In the genomic region with DNA sequence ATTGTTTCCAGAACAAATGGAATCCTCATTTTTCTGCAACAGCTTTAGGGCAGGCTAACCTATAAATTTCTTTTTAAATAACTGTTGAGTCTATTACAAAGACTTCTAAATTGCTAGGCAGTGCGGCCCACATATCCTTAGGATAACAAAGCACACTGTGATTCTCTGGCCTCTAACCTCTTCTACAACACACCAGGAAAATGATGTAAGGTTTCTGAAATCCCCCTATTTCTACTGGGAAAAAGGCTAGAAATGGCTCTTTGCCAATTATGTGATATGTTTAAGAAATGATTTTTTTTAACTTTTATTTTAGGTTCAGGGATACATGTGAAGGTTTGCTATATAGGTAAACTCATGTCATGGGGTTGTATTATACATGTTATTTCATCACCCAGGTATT, we compare ENCODE assay signal across 8 cellular contexts.
"Had no signal": no experiment of that assay in that cellular context is flagged by ENCODE, and none has a peak within 500 bp of the region (broad histone marks: within the 10 kb centered on the region; RNA-seq: fewer than 3 reads in every experiment).

No MANE protein-coding gene starts in this region.

- H3K27ac ChIP-seq: HL-60 had no signal

- FAIRE-seq: HepG2 had no signal

- H3K9me3 ChIP-seq: HAP-1 had no signal

- H3K36me3 Mint-ChIP-seq: IgD-negative memory B cell had no signal

- ATAC-seq: HCT116, HepG2 had no signal

- H3K4me1 Mint-ChIP-seq: IgD-negative memory B cell had no signal

- H3K9me3 Mint-ChIP-seq: HFFc6 had no signal

- H3K36me3 ChIP-seq: HAP-1 had no signal

- H3K27ac Mint-ChIP-seq: HFFc6, IgD-negative memory B cell had no signal

- H3K4me3 Mint-ChIP-seq: HFFc6, IgD-negative memory B cell had no signal

- H3K4me1 ChIP-seq: HAP-1 had no signal

- H3K4me3 ChIP-seq: HAP-1 had no signal

- H3K27me3 Mint-ChIP-seq: IgD-negative memory B cell had no signal

- DNase-seq: GOT3, H7, HFFc6 had no signal
